ENCODE assay signal across 8 cellular contexts in the genomic region with DNA sequence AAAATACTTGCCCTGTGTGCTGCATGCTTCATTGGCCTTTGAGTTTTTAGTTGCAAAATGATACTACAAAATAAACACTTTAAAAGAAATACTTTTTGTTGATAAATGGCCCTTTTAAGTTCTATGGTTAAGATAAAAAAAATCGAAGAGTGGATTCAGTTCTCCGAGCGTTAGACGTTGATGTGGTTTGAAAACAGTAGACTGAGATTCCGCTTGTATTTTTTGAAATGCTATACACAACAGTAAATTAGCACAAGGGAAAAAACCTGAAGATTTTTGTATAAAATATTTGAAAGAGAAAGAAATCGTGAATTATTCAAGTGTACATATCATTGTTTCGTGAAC. TPM values are rescaled to one million over a fixed set of nuclear protein-coding genes. Genes with fewer than 3 reads are reported as not detected.
DNase-seq lines count a peak whose midpoint lies in the region; ATAC-seq and TF ChIP-seq lines count a peak whose summit lies in the region.

No MANE protein-coding gene starts in this region.

- peaks cover 6% of the 10 kb centered on the region; the same call in 1 of the 2 replicates for H3F3A ChIP-seq in Loucy (ENCODE audit: low read depth)

- H2AFZ ChIP-seq in Loucy (ENCODE audit: low read length): no peak overlapping the region

- H3K79me2 ChIP-seq in Loucy (ENCODE audit: insufficient read depth, low read length): peaks cover 71% of the 10 kb centered on the region

- DNase-seq in BE2C (no peak), dorsolateral prefrontal cortex (no peak), epidermal melanocyte (ENCODE audit: insufficient read length, low spot score) (no peak), DMS153 treated with DMSO at 0.1 percent for 48 hours (lab: John Stamatoyannopoulos, UW; ENCODE audit: unreplicated experiment) (no peak)

- TF ChIP-seq CTCF in BE2C (IDR thresholded peaks at IDR 0.05; ENCODE audit: low read depth, low read length): no peak
- no peak for TF ChIP-seq CTCF in Loucy (conservative IDR thresholded peaks at IDR 0.05; ENCODE audit: low read length)
- no peak for TF ChIP-seq CTCF in dorsolateral prefrontal cortex (IDR thresholded peaks at IDR 0.05 in 54 of 56, conservative IDR thresholded peaks at IDR 0.05 in 2 of 56; ENCODE audit: low read depth in 1 of 56, partially characterized antibody in 56 of 56)
- no peak for TF ChIP-seq CTCF in nephron (IDR thresholded peaks at IDR 0.05; ENCODE audit: unreplicated experiment in 3 of 3)

- H3K27ac Mint-ChIP-seq in nephron: peak overlapping the region; percentile 94 to 99 (median 99)

- H3K27me3 Mint-ChIP-seq in nephron (ENCODE audit: low read depth): no peaks in the 10 kb centered on the region

- ATAC-seq in GM19351 (IDR thresholded peaks at IDR 0.05; ENCODE audit: unreplicated experiment) (no peak), HG03521 (IDR thresholded peaks at IDR 0.05; ENCODE audit: unreplicated experiment) (no peak)

- H3K27ac ChIP-seq in dorsolateral prefrontal cortex: peak overlapping the region in 31 of 59 donors; percentile 3 to 99 (median 97)

- H3K9me3 Mint-ChIP-seq in nephron: no peaks in the 10 kb centered on the region

- H3K9me2 ChIP-seq in Loucy (replicated peaks; ENCODE audit: low read depth, low read length): no peaks in the 10 kb centered on the region

- no peaks in the 10 kb centered on the region; the same call in 1 of the 2 replicates for H3K4me1 ChIP-seq in BE2C
- peaks cover 61% of the 10 kb centered on the region for H3K4me1 ChIP-seq in Loucy (ENCODE audit: insufficient read depth, low read length, poor library complexity, severe bottlenecking)

- H3K36me3 ChIP-seq in BE2C (no peaks in the 10 kb centered on the region), Loucy (ENCODE audit: insufficient read depth, low read length) (no peaks in the 10 kb centered on the region)

- H3K36me3 Mint-ChIP-seq in nephron (ENCODE audit: low read depth): no peaks in the 10 kb centered on the region

- H3K4me3 ChIP-seq in BE2C (ENCODE audit: low read depth, low read length) (peak overlapping the region; percentile 87), Loucy (ENCODE audit: low read length, poor library complexity, severe bottlenecking) (peak overlapping the region; percentile 95), dorsolateral prefrontal cortex (peak overlapping the region; percentile 68 to 99 (median 92))

- peak overlapping the region; percentile 97 for H3K4me2 ChIP-seq in Loucy (ENCODE audit: low read depth, low read length, poor library complexity, severe bottlenecking)

- H3K27me3 ChIP-seq in BE2C (no peaks in the 10 kb centered on the region), Loucy (ENCODE audit: insufficient read depth, low read length, poor library complexity, severe bottlenecking) (no peaks in the 10 kb centered on the region), dorsolateral prefrontal cortex (no peaks in the 10 kb centered on the region)

- no peaks in the 10 kb centered on the region for H3K9me3 ChIP-seq in BE2C
- H3K9me3 ChIP-seq in Loucy (ENCODE audit: insufficient read depth, low read depth, low read length): no peaks in the 10 kb centered on the region

- peak overlapping the region; percentile 94 for H3K9ac ChIP-seq in Loucy (ENCODE audit: low read depth, low read length, poor library complexity, severe bottlenecking)

- peaks cover 13% of the 10 kb centered on the region for H3K4me1 Mint-ChIP-seq in nephron

- intact Hi-C loops in dorsolateral prefrontal cortex (cut with DNase I): loop anchor here (5.0 to 10.0 kb wide), 5 partner anchors 73 to 160 kb away; a partner anchor contains a TSS

- peaks cover 55% of the 10 kb centered on the region for H4K20me1 ChIP-seq in Loucy (ENCODE audit: insufficient read depth, low read length, poor library complexity, severe bottlenecking)

- peak overlapping the region in 2 of 3 experiments; percentile 97 to 98 for H3K4me3 Mint-ChIP-seq in nephron

RNA-seq across cellular contexts. Expression of a gene that starts 1.4 kb away (rescaled TPM):
- 2.8 TPM for polyA plus RNA-seq in BE2C (2012; ENCODE audit: insufficient read depth, insufficient read length, low read depth)
- 10 to 100 TPM; 28.2 to 76.6 (median 48.9) TPM for total RNA-seq in dorsolateral prefrontal cortex
